1 cellular context compared by ENCODE assay signal in genomic region chr16:47553853-47554564, GRCh38.
TF ChIP-seq lines count a peak whose summit lies in the region.

No MANE protein-coding gene starts in this region.

TF ChIP-seq in HepG2, 621 proteins besides CTCF, POLR2A, EP300 and RAD21 (continued from another document):
- TF ChIP-seq ATF6 (CRISPR knock-in tag; conservative IDR thresholded peaks at IDR 0.05) (no peak), HOXA3 (CRISPR knock-in tag; IDR thresholded peaks at IDR 0.05) (no peak; the same call in 1 of the 2 replicates), CENPT (CRISPR knock-in tag; IDR thresholded peaks at IDR 0.05; ENCODE audit: low read depth) (no peak), CEBPB (IDR thresholded peaks at IDR 0.05; ENCODE audit: borderline replicate concordance, low read depth, low read length) (no peak), MZF1 (CRISPR knock-in tag; IDR thresholded peaks at IDR 0.05; ENCODE audit: borderline replicate concordance) (no peak)
